32 cellular contexts compared by ENCODE assay signal in genomic region chr5:143946821-143947220, GRCh38.
"Had no signal": no experiment of that assay in that cellular context is flagged by ENCODE, and none has a peak within 500 bp of the region (broad histone marks: within the 10 kb centered on the region; RNA-seq: fewer than 3 reads in every experiment).

No MANE protein-coding gene starts in this region.

- H3K27me3 ChIP-seq: ascending aorta, body of pancreas, breast epithelium had no signal

- ATAC-seq: activated CD8-positive, alpha-beta memory T cell treated with anti-CD3 and anti-CD28 coated beads, Interleukin-2, amount 10 ng/mL, durations not matched to agents 7 days and 5 days; activated naive CD8-positive, alpha-beta T cell treated with anti-CD3 and anti-CD28 coated beads, Interleukin-2, amount 50 U/mL, for 24 hours; body of pancreas; Right ventricle myocardium inferior had no signal

- H3K36me3 ChIP-seq: ascending aorta, breast epithelium, WERI-Rb-1 had no signal

- H2AFZ ChIP-seq: PC-9 had no signal

- H3K27ac ChIP-seq: ascending aorta, body of pancreas, breast epithelium, PC-9, RWPE1, SK-N-MC, WERI-Rb-1 had no signal

- H3K4me2 ChIP-seq: PC-9 had no signal

- H3K4me3 ChIP-seq: ascending aorta, body of pancreas, breast epithelium, PC-9, SK-N-MC had no signal

- H3K4me1 ChIP-seq: ascending aorta, body of pancreas, breast epithelium had no signal

- DNase-seq: activated CD4-positive, alpha-beta memory T cell treated with anti-CD3 and anti-CD28 coated beads, Interleukin-2, amount 10 ng/mL, durations not matched to agents 7 days and 5 days; activated CD4-positive, alpha-beta T cell treated with anti-CD3 and anti-CD28 coated beads for 1 hour; activated CD4-positive, alpha-beta T cell treated with anti-CD3 and anti-CD28 coated beads for 48 hours; activated CD4-positive, CD25-positive, alpha-beta regulatory T cell; activated CD8-positive, alpha-beta memory T cell treated with anti-CD3 and anti-CD28 coated beads for 24 hours; activated CD8-positive, alpha-beta memory T cell treated with anti-CD3 and anti-CD28 coated beads, Interleukin-2, amount 10 ng/mL, durations not matched to agents 7 days and 5 days; activated CD8-positive, alpha-beta memory T cell treated with anti-CD3 and anti-CD28 coated beads, Interleukin-2, amount 50 U/mL, for 48 hours; activated effector memory CD4-positive, alpha-beta T cell treated with Interleukin-2 at 50 U/mL for 16 hours; activated naive CD4-positive, alpha-beta T cell treated with anti-CD3 and anti-CD28 coated beads, Interleukin-2, amount 10 ng/mL, durations not matched to agents 7 days and 5 days; activated naive CD8-positive, alpha-beta T cell treated with anti-CD3 and anti-CD28 coated beads, Interleukin-2, amount 50 U/mL, for 24 hours; activated T-cell treated with anti-CD3 and anti-CD28 coated beads, Interleukin-2, amount 50 U/mL, for 48 hours; amniotic stem cell; body of pancreas; Karpas-422; KBM-7; NCI-H1105; NCI-H1436; NCI-H1694; NCI-H1930; NCI-H2081 treated with DMSO at 0.1 percent for 48 hours; NCI-H345; NCI-H526; NCI-H748 treated with DMSO at 0.1 percent for 48 hours; NK-92 treated with Interleukin-12 subunit alpha and Interleukin-12 subunit beta, amount 100 ng/mL, for 24 hours; PC-9; T1000; WERI-Rb-1 had no signal
